In the genomic region with DNA sequence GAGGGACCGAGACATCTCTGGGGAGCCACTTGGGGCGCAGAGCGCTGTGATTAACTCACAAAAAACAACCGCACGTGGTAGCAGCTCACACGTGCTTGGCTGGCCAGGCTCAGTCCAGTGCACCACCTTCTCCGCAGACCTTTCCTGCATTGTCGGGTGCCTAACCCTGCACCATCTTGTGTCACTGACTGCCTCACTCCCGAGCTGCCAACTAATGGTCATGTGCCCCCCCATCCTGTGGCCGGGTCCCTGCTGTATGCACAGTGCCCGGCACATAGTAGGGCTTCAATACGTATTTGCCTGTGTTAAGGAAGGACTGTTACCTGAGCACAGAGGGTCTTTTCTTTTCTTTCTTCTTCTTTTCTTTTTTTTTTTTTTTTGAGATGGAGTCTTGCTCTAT, we compare ENCODE assay signal across 23 cellular contexts.
"Had no signal": no experiment of that assay in that cellular context is flagged by ENCODE, and none has a peak within 500 bp of the region (broad histone marks: within the 10 kb centered on the region; RNA-seq: fewer than 3 reads in every experiment).

No MANE protein-coding gene starts in this region.

- H3K27ac Mint-ChIP-seq: mesothelial cell of epicardium; naive B cell; nephron progenitor cell; progenitor cell of endocrine pancreas; stimulated activated memory B cell treated with anti-CD40 and anti-IgM and Interleukin-4, amounts not matched to agents 10 μg/mL and 1 μg/mL and 100 μg/mL, for 72 hours had no signal

- H3K4me3 ChIP-seq: dorsolateral prefrontal cortex, mucosa of descending colon, pancreas, testis, tibial artery, upper lobe of left lung had no signal

- H3K27me3 ChIP-seq: pancreas, testis, upper lobe of left lung had no signal

- ATAC-seq: left lobe of liver; mucosa of descending colon; pancreas; sciatic nerve; stimulated activated memory B cell treated with anti-CD40 and anti-IgM and Interleukin-4, amounts not matched to agents 10 μg/mL and 1 μg/mL and 100 μg/mL, for 72 hours; stimulated activated naive CD8-positive, alpha-beta T cell treated with anti-CD3 and anti-CD28 coated beads, Interleukin-15, Interleukin-2, amounts not matched to agents 100 U/mL and 50 U/mL, for 24 hours had no signal

- H3K4me3 Mint-ChIP-seq: mesothelial cell of epicardium; naive B cell; nephron progenitor cell; stimulated activated memory B cell treated with anti-CD40 and anti-IgM and Interleukin-4, amounts not matched to agents 10 μg/mL and 1 μg/mL and 100 μg/mL, for 72 hours had no signal

- H3K27me3 Mint-ChIP-seq: progenitor cell of endocrine pancreas had no signal

- H3K36me3 Mint-ChIP-seq: stimulated activated memory B cell treated with anti-CD40 and anti-IgM and Interleukin-4, amounts not matched to agents 10 μg/mL and 1 μg/mL and 100 μg/mL, for 72 hours had no signal

- H3K4me1 Mint-ChIP-seq: mesothelial cell of epicardium; stimulated activated memory B cell treated with anti-CD40 and anti-IgM and Interleukin-4, amounts not matched to agents 10 μg/mL and 1 μg/mL and 100 μg/mL, for 72 hours had no signal

- H3K27ac ChIP-seq: dorsolateral prefrontal cortex, pancreas, testis, tibial artery, upper lobe of left lung had no signal

- DNase-seq: dorsolateral prefrontal cortex; effector CD4-positive, alpha-beta T cell; mesenchymal stem cell; naive B cell; nephron progenitor cell; occipital lobe; stimulated activated CD4-positive, alpha-beta T cell treated with anti-CD3 and anti-CD28 coated beads, Interleukin-4, amount 100 ng/mL, for 4 hours; stimulated activated naive CD8-positive, alpha-beta T cell treated with anti-CD3 and anti-CD28 coated beads, Interleukin-15, Interleukin-2, amounts not matched to agents 100 U/mL and 50 U/mL, for 24 hours; substantia nigra; testis; tibial artery; upper lobe of left lung had no signal

- FAIRE-seq: colon, frontal cortex, keratinocyte, pancreas, urothelium cell line had no signal

- H3K9me3 ChIP-seq: mucosa of descending colon, pancreas, testis, tibial artery, upper lobe of left lung had no signal

- H3K36me3 ChIP-seq: upper lobe of left lung had no signal

- H3K9me3 Mint-ChIP-seq: mesothelial cell of epicardium; nephron progenitor cell; stimulated activated memory B cell treated with anti-CD40 and anti-IgM and Interleukin-4, amounts not matched to agents 10 μg/mL and 1 μg/mL and 100 μg/mL, for 72 hours had no signal
